ENCODE assay signal across 1 cellular context in the genomic region with DNA sequence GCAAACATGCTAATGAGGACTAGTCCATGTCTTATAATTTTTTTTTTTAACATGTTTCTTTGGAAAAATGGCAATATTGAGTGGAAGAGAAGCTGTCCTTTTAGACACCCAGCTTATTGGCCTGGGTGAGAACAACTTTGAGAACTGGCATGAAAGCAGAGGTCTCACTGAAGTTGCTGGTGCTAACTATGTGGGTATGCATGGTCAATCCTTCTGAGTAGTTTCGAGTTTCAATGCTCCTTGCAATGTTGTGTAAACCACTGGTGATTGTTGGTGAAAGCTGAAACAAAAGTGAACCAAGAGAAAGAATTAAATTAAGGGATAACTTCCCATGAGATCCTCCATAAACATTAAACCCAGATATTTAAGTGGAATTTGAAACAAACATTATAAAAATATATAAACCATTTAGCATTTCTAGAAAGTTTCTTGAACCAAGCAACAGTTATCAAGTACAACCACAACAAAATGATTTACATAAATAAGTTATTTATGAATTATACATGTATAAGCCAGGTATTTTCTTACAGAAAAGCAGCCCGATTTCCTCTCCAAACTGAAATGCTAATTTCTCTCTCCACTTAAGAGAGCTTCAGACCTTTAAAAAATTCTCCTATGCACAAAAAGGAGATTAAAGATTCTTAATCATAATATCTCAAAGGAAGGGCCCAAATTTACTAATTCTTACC.
TF ChIP-seq lines count a peak whose summit lies in the region.

No MANE protein-coding gene starts in this region.

TF ChIP-seq in endothelial cell of umbilical vein, 7 proteins besides CTCF, POLR2A, EP300 and RAD21 (continued from another document):
- TF ChIP-seq MYC (IDR thresholded peaks at IDR 0.05; ENCODE audit: low read depth, low read length) (no peak), EZH2 (IDR thresholded peaks at IDR 0.05; ENCODE audit: borderline replicate concordance, low read depth, low read length, severe bottlenecking) (no peak), FOS (IDR thresholded peaks at IDR 0.05; ENCODE audit: borderline replicate concordance, insufficient read depth, low read length) (no peak), POLR2AphosphoS5 (IDR thresholded peaks at IDR 0.05; ENCODE audit: insufficient read depth, low read depth, low read length) (no peak), JUN (IDR thresholded peaks at IDR 0.05; ENCODE audit: borderline replicate concordance, insufficient read depth, insufficient read length, low read depth) (no peak)
- TF ChIP-seq, protein P1, sequence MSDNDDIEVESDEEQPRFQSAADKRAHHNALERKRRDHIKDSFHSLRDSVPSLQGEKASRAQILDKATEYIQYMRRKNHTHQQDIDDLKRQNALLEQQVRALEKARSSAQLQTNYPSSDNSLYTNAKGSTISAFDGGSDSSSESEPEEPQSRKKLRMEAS (IDR thresholded peaks at IDR 0.05; ENCODE audit: insufficient read depth, insufficient read length) = no peak
